Comparison of ENCODE assay signal across 9 cellular contexts in the genomic region with DNA sequence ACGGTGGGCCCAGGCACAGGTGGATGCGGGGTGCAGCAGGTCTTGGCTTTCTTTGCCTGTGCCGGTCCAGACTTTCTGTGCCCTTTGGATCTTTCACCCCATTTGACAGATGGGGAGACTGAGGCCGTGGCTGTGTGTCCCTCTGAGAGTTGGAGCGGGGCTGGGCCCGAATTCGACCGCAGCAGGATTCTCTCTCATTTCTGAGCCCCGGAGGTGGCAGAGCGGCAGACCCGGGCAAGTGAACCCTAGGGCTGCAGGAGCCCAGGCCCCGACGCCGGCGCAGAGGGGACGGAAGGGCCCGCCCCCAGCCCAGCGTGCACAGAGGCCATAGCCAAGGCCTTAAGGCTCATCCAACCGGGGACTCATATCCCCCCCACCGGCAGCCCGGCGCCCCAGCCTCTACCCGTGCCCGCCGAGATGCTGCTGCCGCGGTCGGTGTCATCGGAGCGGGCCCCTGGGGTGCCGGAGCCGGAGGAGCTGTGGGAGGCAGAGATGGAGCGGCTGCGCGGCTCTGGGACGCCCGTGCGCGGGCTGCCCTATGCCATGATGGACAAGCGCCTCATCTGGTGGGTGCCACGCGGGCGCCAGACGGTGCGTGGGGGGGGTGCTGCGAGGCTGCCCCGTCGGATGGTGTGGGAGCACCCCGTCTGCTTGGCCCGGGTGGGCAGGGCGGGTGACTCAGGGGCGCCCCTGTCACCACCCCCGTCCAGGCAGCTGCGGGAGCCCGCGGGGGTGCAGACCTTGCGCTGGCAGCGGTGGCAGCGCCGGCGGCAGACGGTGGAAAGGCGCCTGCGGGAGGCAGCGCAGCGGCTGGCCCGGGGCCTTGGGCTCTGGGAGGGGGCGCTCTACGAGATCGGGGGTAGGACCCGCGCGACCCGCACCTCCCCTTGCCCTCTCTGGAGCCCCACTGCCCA. TPM values are rescaled to one million over a fixed set of nuclear protein-coding genes. Genes with fewer than 3 reads are reported as not detected.
DNase-seq lines count a peak whose midpoint lies in the region; ATAC-seq and TF ChIP-seq lines count a peak whose summit lies in the region.
"Had no signal": no experiment of that assay in that cellular context is flagged by ENCODE, and none has a peak within 500 bp of the region (broad histone marks: within the 10 kb centered on the region; RNA-seq: fewer than 3 reads in every experiment).

No MANE protein-coding gene starts in this region.

- peaks cover 10% of the 10 kb centered on the region for H3K27me3 ChIP-seq in H7 (ENCODE audit: control insufficient read depth, insufficient read depth, low read length)
- H3K27me3 ChIP-seq in heart left ventricle: peaks cover 0 to 4% (median 0%) of the 10 kb centered on the region in 9 donors

- TF ChIP-seq CTCF in heart left ventricle (IDR thresholded peaks at IDR 0.05): no peak

- peak; percentile 84 for DNase-seq in H7
- peak; percentile 50 to 67 for DNase-seq in activated CD4-positive, alpha-beta T cell treated with anti-CD3 and anti-CD28 coated beads, Interleukin-2, amount 50 U/mL, for 4 hours
- peak in 2 of 5 donors; percentile 31 to 66 for DNase-seq in heart left ventricle
- peak; percentile 69 for DNase-seq in stimulated activated CD4-positive, alpha-beta T cell treated with anti-CD3 and anti-CD28 coated beads, Interleukin-15, amount 100 ng/mL, for 24 hours
- DNase-seq in LoVo (ENCODE audit: low spot score): no peak
- DNase-seq in NCI-H146 treated with DMSO at 0.1 percent for 48 hours (lab: John Stamatoyannopoulos, UW; ENCODE audit: unreplicated experiment): no peak
- DNase-seq in NCI-H2196 treated with DMSO at 0.1 percent for 48 hours (lab: John Stamatoyannopoulos, UW; ENCODE audit: unreplicated experiment): no peak

- peaks cover 5 to 78% (median 44%) of the 10 kb centered on the region in 12 donors for H3K4me1 ChIP-seq in heart left ventricle

- H3K36me3 ChIP-seq in H7 (replicated peaks; ENCODE audit: control insufficient read depth, insufficient read depth, low read length) (no peaks in the 10 kb centered on the region), heart left ventricle (peaks cover 0 to 29% (median 0%) of the 10 kb centered on the region in 9 donors)

- H3K27ac ChIP-seq in heart left ventricle: peak overlapping the region in 4 of 12 donors; percentile 23 to 98 (median 98)

- intact Hi-C loops in heart left ventricle (cut with DNase I): no loop called here

- H3K4me3 ChIP-seq in H7 (ENCODE audit: insufficient read depth, low read depth, low read length) (peak overlapping the region; percentile 39), heart left ventricle (peak overlapping the region in 10 of 12 donors; percentile 16 to 87 (median 36))

- no peak for TF ChIP-seq POLR2A in heart left ventricle (IDR thresholded peaks at IDR 0.05)

- H3K9me3 ChIP-seq in heart left ventricle: no peaks in the 10 kb centered on the region

- 26 to 51% (median 43%) methylated on average over 26 to 74 of the region's 74 CpGs for WGBS in heart left ventricle, 4 donors

- ATAC-seq in heart left ventricle (no peak), HG03442 (IDR thresholded peaks at IDR 0.05; ENCODE audit: unreplicated experiment) (no peak)

RNA-seq across cellular contexts. Expression of a gene that starts 0.9 kb away (rescaled TPM):
- total RNA-seq in H7 (2014; rRNA removed; shearing (Covaris generic)): 0.67 and 3.3 TPM in 2 replicates
- 10 to 100 TPM in 1 of 9 donors, 1 to 10 TPM in 5, under 1 TPM in 3; 0.81 to 21.6 (median 1.1) TPM for total RNA-seq in heart left ventricle
- polyA plus RNA-seq in heart left ventricle: 1 to 10 TPM; 1.2 to 1.8 TPM

RNA-seq across cellular contexts. Expression of a gene that starts 2.9 kb away (rescaled TPM):
- 77.1 and 82.2 TPM in 2 replicates for total RNA-seq in H7 (2014; rRNA removed; shearing (Covaris generic))
- total RNA-seq in heart left ventricle: 100 to 1,000 TPM in 1 of 9 donors, 10 to 100 TPM in 8; 41.5 to 139 (median 71.4) TPM
- 10 to 100 TPM; 31.2 to 50.1 TPM for polyA plus RNA-seq in heart left ventricle

RNA-seq across cellular contexts. Expression of a gene that starts 14.8 kb away (rescaled TPM):
- total RNA-seq in H7 (2014; rRNA removed; shearing (Covaris generic)): not detected in 2 replicates
- total RNA-seq in heart left ventricle: not detected
- polyA plus RNA-seq in heart left ventricle: not detected
- total RNA-seq: endothelial cell of umbilical vein had no signal
- polyA plus RNA-seq: endothelial cell of umbilical vein had no signal

RNA-seq across cellular contexts. Expression of a gene that starts 37.0 kb away (rescaled TPM):
- 24.4 and 24.5 TPM in 2 replicates for total RNA-seq in H7 (2014; rRNA removed; shearing (Covaris generic))
- 100 to 1,000 TPM in 7 of 9 donors, 10 to 100 TPM in 2; 99.5 to 268 (median 135) TPM for total RNA-seq in heart left ventricle
- polyA plus RNA-seq in heart left ventricle: 100 to 1,000 TPM; 104 to 174 TPM

RNA-seq across cellular contexts. Expression of a gene that starts 55.4 kb away (rescaled TPM):
- 48.4 and 56.5 TPM in 2 replicates for total RNA-seq in H7 (2014; rRNA removed; shearing (Covaris generic))
- 10 to 100 TPM in 1 of 9 donors, 1 to 10 TPM in 6, under 1 TPM in 2; 0.29 to 21.7 (median 1.2) TPM for total RNA-seq in heart left ventricle
- polyA plus RNA-seq in heart left ventricle: 1 to 10 TPM in 1 of 2 donors, under 1 TPM in 1; 0.91 to 1.9 TPM

Comparison
In these comparisons a context has a peak if more than half of its experiments do, and no peak if none do; other contexts are left out.
1. DNase-seq: peak in H7 (single experiment), activated CD4-positive, alpha-beta T cell treated with anti-CD3 and anti-CD28 coated beads, Interleukin-2, amount 50 U/mL, for 4 hours (2 of 2) and stimulated activated CD4-positive, alpha-beta T cell treated with anti-CD3 and anti-CD28 coated beads, Interleukin-15, amount 100 ng/mL, for 24 hours (single experiment); none in LoVo (single experiment), NCI-H146 treated with DMSO at 0.1 percent for 48 hours (single experiment) and NCI-H2196 treated with DMSO at 0.1 percent for 48 hours (single experiment).